26 cellular contexts compared by ENCODE assay signal in genomic region chr22:47023871-47024270, GRCh38.
"Had no signal": no experiment of that assay in that cellular context is flagged by ENCODE, and none has a peak within 500 bp of the region (broad histone marks: within the 10 kb centered on the region; RNA-seq: fewer than 3 reads in every experiment).

No MANE protein-coding gene starts in this region.

- H3K36me3 ChIP-seq: brain microvascular endothelial cell, MG63 had no signal

- H3K9me3 Mint-ChIP-seq: activated naive CD8-positive, alpha-beta T cell treated with anti-CD3 and anti-CD28 coated beads for 36 hours; T-cell had no signal

- H3K4me3 Mint-ChIP-seq: activated CD8-positive, alpha-beta T cell treated with anti-CD3 and anti-CD28 coated beads for 36 hours; activated naive CD4-positive, alpha-beta T cell treated with anti-CD3 and anti-CD28 coated beads, Interleukin-2, amount 10 ng/mL, durations not matched to agents 7 days and 5 days; activated naive CD8-positive, alpha-beta T cell treated with anti-CD3 and anti-CD28 coated beads for 36 hours; T-cell had no signal

- H3K27me3 ChIP-seq: brain microvascular endothelial cell, MG63 had no signal

- H3K4me3 ChIP-seq: MG63, SK-N-MC had no signal

- H3K4me2 ChIP-seq: KMS-11 had no signal

- H3K27ac ChIP-seq: brain microvascular endothelial cell, KMS-11, SK-N-MC, VCaP had no signal

- H3K9me3 ChIP-seq: MG63 had no signal

- H3K27ac Mint-ChIP-seq: activated CD8-positive, alpha-beta T cell treated with anti-CD3 and anti-CD28 coated beads for 36 hours; activated naive CD4-positive, alpha-beta T cell treated with anti-CD3 and anti-CD28 coated beads, Interleukin-2, amount 10 ng/mL, durations not matched to agents 7 days and 5 days; activated naive CD8-positive, alpha-beta T cell treated with anti-CD3 and anti-CD28 coated beads for 36 hours; T-cell had no signal

- H3K27me3 Mint-ChIP-seq: activated CD8-positive, alpha-beta T cell treated with anti-CD3 and anti-CD28 coated beads for 36 hours; activated naive CD4-positive, alpha-beta T cell treated with anti-CD3 and anti-CD28 coated beads, Interleukin-2, amount 10 ng/mL, durations not matched to agents 7 days and 5 days; activated naive CD8-positive, alpha-beta T cell treated with anti-CD3 and anti-CD28 coated beads for 36 hours; T-cell had no signal

- DNase-seq: activated CD4-positive, alpha-beta T cell treated with anti-CD3 and anti-CD28 coated beads, Interleukin-2, amount 50 U/mL, for 1 hour; activated CD4-positive, CD25-positive, alpha-beta regulatory T cell; activated CD8-positive, alpha-beta memory T cell treated with anti-CD3 and anti-CD28 coated beads, Interleukin-2, amount 50 U/mL, for 4 hours; activated CD8-positive, alpha-beta T cell treated with anti-CD3 and anti-CD28 coated beads for 36 hours; activated gamma-delta T cell treated with Interleukin-2 at 50 U/mL for 16 hours; activated naive CD4-positive, alpha-beta T cell treated with anti-CD3 and anti-CD28 coated beads, Interleukin-2, amount 10 ng/mL, durations not matched to agents 7 days and 5 days; activated naive CD8-positive, alpha-beta T cell treated with anti-CD3 and anti-CD28 coated beads for 36 hours; brain microvascular endothelial cell; cerebellar nuclear complex; MG63; MV-4-11; NCI-H1105; NCI-H1436; NCI-H1694 treated with DMSO at 0.1 percent for 48 hours; NCI-H2029 treated with DMSO at 0.1 percent for 48 hours; NCI-H510A treated with DMSO at 0.1 percent for 48 hours; NCI-H69; NK-92 treated with Interleukin-12 subunit alpha and Interleukin-12 subunit beta, amount 100 ng/mL, for 24 hours; OCI-M1; RPMI8226; T-cell had no signal

- H3K4me1 Mint-ChIP-seq: activated naive CD4-positive, alpha-beta T cell treated with anti-CD3 and anti-CD28 coated beads, Interleukin-2, amount 10 ng/mL, durations not matched to agents 7 days and 5 days had no signal

- ATAC-seq: activated CD8-positive, alpha-beta T cell treated with anti-CD3 and anti-CD28 coated beads for 36 hours; Panc1; Right ventricle myocardium inferior; T-cell had no signal
